ENCODE assay signal across 22 cellular contexts in the genomic region with DNA sequence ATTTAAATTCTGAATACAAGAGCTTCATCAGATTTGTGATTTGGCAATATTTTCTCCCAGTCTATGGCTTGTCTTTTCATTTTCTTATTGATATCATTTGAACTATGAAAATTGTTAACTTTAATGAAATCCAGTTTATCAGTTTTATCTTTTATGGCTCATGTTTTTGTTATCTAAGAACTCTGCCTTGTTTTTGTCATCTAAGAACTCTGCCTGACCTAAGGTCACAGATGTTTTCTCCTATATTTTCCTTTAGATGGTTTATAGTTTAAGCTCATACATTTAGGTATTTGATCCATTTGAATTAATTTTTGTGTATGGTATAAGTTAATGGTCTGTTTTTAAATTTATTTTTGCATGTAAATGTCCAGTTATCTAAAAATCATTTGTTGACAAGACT. TPM values are rescaled to one million over a fixed set of nuclear protein-coding genes. Genes with fewer than 3 reads are reported as not detected.
DNase-seq lines count a peak whose midpoint lies in the region; FAIRE-seq and TF ChIP-seq lines count a peak whose summit lies in the region.
"Had no signal": no experiment of that assay in that cellular context is flagged by ENCODE, and none has a peak within 500 bp of the region (broad histone marks: within the 10 kb centered on the region; RNA-seq: fewer than 3 reads in every experiment).

No MANE protein-coding gene starts in this region.

- no peak for DNase-seq in activated T-cell treated with anti-CD3 and anti-CD28 coated beads, Interleukin-2, amount 50 U/mL, for 24 hours
- DNase-seq in activated T-cell treated with anti-CD3 and anti-CD28 coated beads for 4 hours (no peak), PC-9 (no peak), frontal cortex (ENCODE audit: low spot score in 2 of 2) (no peak), NCI-H69 (lab: John Stamatoyannopoulos, UW) (no peak), dedifferentiated amniotic fluid mesenchymal stem cell (ENCODE audit: extremely low spot score) (no peak), neural progenitor cell (ENCODE audit: low spot score) (no peak), cortex of kidney (lab: John Stamatoyannopoulos, UW) (no peak)
- DNase-seq: C1 segment of cervical spinal cord, COR-L47, GF-D8, KG1, NCI-H1092, NCI-H2081 treated with DMSO at 0.1 percent for 48 hours, NCI-H524, Peyer's patch, Right ventricle myocardium superior had no signal

- H3K9me3 ChIP-seq in PC-9 (ENCODE audit: insufficient read depth, low read depth) (no peaks in the 10 kb centered on the region), neural progenitor cell (ENCODE audit: low read depth) (no peaks in the 10 kb centered on the region)
- H3K9me3 ChIP-seq: Peyer's patch had no signal

- no peaks in the 10 kb centered on the region for H3K9me2 ChIP-seq in PC-9 (ENCODE audit: insufficient read depth)

- H3K4me1 Mint-ChIP-seq in activated T-cell treated with anti-CD3 and anti-CD28 coated beads, Interleukin-2, amount 50 U/mL, for 24 hours (ENCODE audit: low read depth): peaks cover 73% of the 10 kb centered on the region
- H3K4me1 Mint-ChIP-seq in neural progenitor cell: no peaks in the 10 kb centered on the region

- H3K4me3 Mint-ChIP-seq in activated T-cell treated with anti-CD3 and anti-CD28 coated beads, Interleukin-2, amount 50 U/mL, for 24 hours: peak overlapping the region; percentile 19
- no peak overlapping the region for H3K4me3 Mint-ChIP-seq in neural progenitor cell
- H3K4me3 Mint-ChIP-seq: GM23338 had no signal

- H3K4me3 ChIP-seq in PC-9 (no peak overlapping the region), neural progenitor cell (no peak overlapping the region)
- H3K4me3 ChIP-seq: GM23338, Peyer's patch, SK-N-MC had no signal

- peaks cover 9% of the 10 kb centered on the region for H3K36me3 Mint-ChIP-seq in activated T-cell treated with anti-CD3 and anti-CD28 coated beads, Interleukin-2, amount 50 U/mL, for 24 hours (ENCODE audit: low read depth)
- H3K36me3 Mint-ChIP-seq in neural progenitor cell: peaks cover 33% of the 10 kb centered on the region

- CTCF ChIA-PET in PC-9 (lab: Charles Lee): interaction anchor here (0.6 kb wide), 1 partner anchor 43 kb away, joined by 5 read pairs; no protein-coding TSS in a partner anchor

- TF ChIP-seq CTCF in PC-9 (conservative IDR thresholded peaks at IDR 0.05) (no peak), neural progenitor cell (IDR thresholded peaks at IDR 0.05) (no peak)

- H3F3A ChIP-seq in PC-9 (ENCODE audit: insufficient read depth, low read depth) (peaks cover 15% of the 10 kb centered on the region; the same call in 1 of the 2 replicates), neural progenitor cell (ENCODE audit: low read depth) (no peaks in the 10 kb centered on the region)

- H3K4me2 ChIP-seq in PC-9: no peak overlapping the region
- H3K4me2 ChIP-seq in neural progenitor cell: no peak overlapping the region
- H3K4me2 ChIP-seq: GM23338 had no signal

- POLR2A ChIA-PET in PC-9 (lab: Charles Lee; ENCODE audit: unreplicated experiment): interaction anchor here (0.7 kb wide), 1 partner anchor 343 kb away, joined by 6 read pairs; no protein-coding TSS in a partner anchor

- BruUV-seq in PC-9 (replicated peaks; lab: Mats Ljungman, UMichigan): no TSS peak

- H3K27me3 Mint-ChIP-seq in activated T-cell treated with anti-CD3 and anti-CD28 coated beads, Interleukin-2, amount 50 U/mL, for 24 hours: no peaks in the 10 kb centered on the region
- H3K27me3 Mint-ChIP-seq in neural progenitor cell (ENCODE audit: insufficient read depth, low read depth): no peaks in the 10 kb centered on the region

- H3K4me1 ChIP-seq in PC-9 (replicated peaks; ENCODE audit: insufficient read depth) (peaks cover 18% of the 10 kb centered on the region), neural progenitor cell (no peaks in the 10 kb centered on the region)

- H3K9ac ChIP-seq in neural progenitor cell: no peak overlapping the region

- intact Hi-C loops in PC-9 (cut with micrococcal nuclease; ENCODE audit: unreplicated experiment): loop anchor here (5.0 kb wide), 1 partner anchor 182 kb away; no protein-coding TSS in a partner anchor

- peaks cover 4% of the 10 kb centered on the region for H3K9me3 Mint-ChIP-seq in activated T-cell treated with anti-CD3 and anti-CD28 coated beads, Interleukin-2, amount 50 U/mL, for 24 hours
- H3K9me3 Mint-ChIP-seq in neural progenitor cell: peaks cover 43% of the 10 kb centered on the region
- H3K9me3 Mint-ChIP-seq: GM23338 had no signal

- H3K27ac ChIP-seq in PC-9 (peak overlapping the region; percentile 69), neural progenitor cell (no peak overlapping the region)
- H3K27ac ChIP-seq: Peyer's patch, SK-N-MC had no signal

- no peak overlapping the region for H2AFZ ChIP-seq in PC-9
- no peak overlapping the region for H2AFZ ChIP-seq in neural progenitor cell (replicated peaks)
- H2AFZ ChIP-seq: GM23338 had no signal

- H4K20me1 ChIP-seq in PC-9 (ENCODE audit: insufficient read depth) (peaks cover 54% of the 10 kb centered on the region), neural progenitor cell (ENCODE audit: low read depth) (peaks cover 93% of the 10 kb centered on the region)

- H3K27me3 ChIP-seq in PC-9 (ENCODE audit: insufficient read depth, low read depth): no peaks in the 10 kb centered on the region
- no peaks in the 10 kb centered on the region for H3K27me3 ChIP-seq in neural progenitor cell
- H3K27me3 ChIP-seq: Peyer's patch had no signal

- peaks cover 100% of the 10 kb centered on the region for H3K79me2 ChIP-seq in PC-9 (ENCODE audit: low read depth)
- H3K79me2 ChIP-seq in neural progenitor cell (ENCODE audit: low read depth): peaks cover 100% of the 10 kb centered on the region

- H3K36me3 ChIP-seq in PC-9 (ENCODE audit: low read depth): no peaks in the 10 kb centered on the region
- no peaks in the 10 kb centered on the region for H3K36me3 ChIP-seq in neural progenitor cell
- H3K36me3 ChIP-seq: Peyer's patch had no signal

- peak; percentile 8 for FAIRE-seq in frontal cortex (lab: Jason Lieb, UNC)
- FAIRE-seq: GM12891, GM18507, HepG2 had no signal

- H3K27ac Mint-ChIP-seq in activated T-cell treated with anti-CD3 and anti-CD28 coated beads, Interleukin-2, amount 50 U/mL, for 24 hours: no peak overlapping the region
- no peak overlapping the region for H3K27ac Mint-ChIP-seq in neural progenitor cell
- H3K27ac Mint-ChIP-seq: GM23338 had no signal

RNA-seq across cellular contexts. Expression of a gene that starts 52.9 kb away (rescaled TPM):
- total RNA-seq in PC-9 (2021) (83.8 and 124 TPM in 2 replicates), frontal cortex (55.8 TPM), neural progenitor cell (ENCODE audit: low replicate concordance) (41.4 and 67.9 TPM in 2 replicates)
